ENCODE assay signal across 1 cellular context in genomic region chr21:29704719-29705118, GRCh38.
A peak's percentile ranks its signal among the peaks of the same experiment; 100 is the strongest.
TF ChIP-seq lines count a peak whose summit lies in the region.

No MANE protein-coding gene starts in this region.

TF ChIP-seq in SK-N-SH, 30 proteins besides CTCF, POLR2A, EP300 and RAD21 (continued from another document):
- TF ChIP-seq, protein P1, sequence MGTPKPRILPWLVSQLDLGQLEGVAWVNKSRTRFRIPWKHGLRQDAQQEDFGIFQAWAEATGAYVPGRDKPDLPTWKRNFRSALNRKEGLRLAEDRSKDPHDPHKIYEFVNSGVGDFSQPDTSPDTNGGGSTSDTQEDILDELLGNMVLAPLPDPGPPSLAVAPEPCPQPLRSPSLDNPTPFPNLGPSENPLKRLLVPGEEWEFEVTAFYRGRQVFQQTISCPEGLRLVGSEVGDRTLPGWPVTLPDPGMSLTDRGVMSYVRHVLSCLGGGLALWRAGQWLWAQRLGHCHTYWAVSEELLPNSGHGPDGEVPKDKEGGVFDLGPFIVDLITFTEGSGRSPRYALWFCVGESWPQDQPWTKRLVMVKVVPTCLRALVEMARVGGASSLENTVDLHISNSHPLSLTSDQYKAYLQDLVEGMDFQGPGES (IDR thresholded peaks at IDR 0.05; ENCODE audit: low read depth, low read length): no peak
- peak; percentile 70; the same call in 1 of the 2 replicates for TF ChIP-seq TCF12 (IDR thresholded peaks at IDR 0.05)
- TF ChIP-seq, protein P2, sequence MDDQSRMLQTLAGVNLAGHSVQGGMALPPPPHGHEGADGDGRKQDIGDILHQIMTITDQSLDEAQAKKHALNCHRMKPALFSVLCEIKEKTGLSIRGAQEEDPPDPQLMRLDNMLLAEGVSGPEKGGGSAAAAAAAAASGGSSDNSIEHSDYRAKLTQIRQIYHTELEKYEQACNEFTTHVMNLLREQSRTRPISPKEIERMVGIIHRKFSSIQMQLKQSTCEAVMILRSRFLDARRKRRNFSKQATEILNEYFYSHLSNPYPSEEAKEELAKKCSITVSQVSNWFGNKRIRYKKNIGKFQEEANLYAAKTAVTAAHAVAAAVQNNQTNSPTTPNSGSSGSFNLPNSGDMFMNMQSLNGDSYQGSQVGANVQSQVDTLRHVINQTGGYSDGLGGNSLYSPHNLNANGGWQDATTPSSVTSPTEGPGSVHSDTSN (IDR thresholded peaks at IDR 0.05): peak; percentile 88
- peak; percentile 75 for TF ChIP-seq NFIC (IDR thresholded peaks at IDR 0.05; ENCODE audit: borderline replicate concordance)
- peak; percentile 61 for TF ChIP-seq FOSL2 (IDR thresholded peaks at IDR 0.05; ENCODE audit: borderline replicate concordance, low read depth)
- no peak for TF ChIP-seq FOXJ3 (CRISPR knock-in tag; IDR thresholded peaks at IDR 0.05)
- TF ChIP-seq POLR2AphosphoS5 (IDR thresholded peaks at IDR 0.05; ENCODE audit: low read depth, low read length): peak; percentile 22; the same call in 1 of the 2 replicates
